Comparison of ENCODE assay signal across 15 cellular contexts in the genomic region with DNA sequence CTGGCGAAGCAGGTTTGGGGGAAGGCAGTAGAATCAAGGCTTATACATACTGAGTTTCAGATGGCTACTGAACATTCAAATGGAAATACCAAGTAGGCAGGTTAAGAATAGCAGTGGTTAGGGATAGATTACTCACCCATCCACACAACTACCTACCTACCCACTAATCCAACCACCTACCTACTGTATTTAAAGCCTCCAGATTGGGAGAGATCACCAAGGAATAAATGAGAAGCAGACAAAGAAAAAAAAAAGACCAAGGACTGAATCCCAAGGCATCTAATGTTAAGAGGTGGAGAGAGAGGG.
A peak's percentile ranks its signal among the peaks of the same experiment; 100 is the strongest.
DNase-seq lines count a peak whose midpoint lies in the region; ATAC-seq and TF ChIP-seq lines count a peak whose summit lies in the region.
"Had no signal": no experiment of that assay in that cellular context is flagged by ENCODE, and none has a peak within 500 bp of the region (broad histone marks: within the 10 kb centered on the region; RNA-seq: fewer than 3 reads in every experiment).

No MANE protein-coding gene starts in this region.

- in situ Hi-C loops in mammary epithelial cell (cut with MboI; ENCODE audit: low sequenced_read_pairs in 2 of 2) = no loop called here

- H3K9ac ChIP-seq in mammary epithelial cell (ENCODE audit: insufficient read depth, low read length) = no peak overlapping the region

- DNase-seq in mammary epithelial cell = peak; percentile 14
- DNase-seq in breast epithelium (ENCODE audit: low spot score in 2 of 2) = no peak
- no peak for DNase-seq in T-helper 17 cell
- peak; percentile 12 for DNase-seq in kidney tubule cell (ENCODE audit: low spot score)
- DNase-seq in type B pancreatic cell (ENCODE audit: extremely low spot score, unreplicated experiment) = no peak
- DNase-seq in immature natural killer cell = no peak
- DNase-seq in stimulated activated CD4-positive, alpha-beta T cell treated with anti-CD3 and anti-CD28 coated beads, Interleukin-4, amount 100 ng/mL, for 1 hour = no peak
- DNase-seq: activated CD4-positive, alpha-beta T cell treated with anti-CD3 and anti-CD28 coated beads, Interleukin-2, amount 10 ng/mL, durations not matched to agents 7 days and 5 days; activated effector memory CD4-positive, alpha-beta T cell treated with Interleukin-2 at 50 U/mL for 16 hours; NCI-H1417; occipital lobe; testis had no signal

- intact Hi-C loops in mammary epithelial cell (cut with micrococcal nuclease) (loop anchor here (5.0 kb wide), 1 partner anchor 75 kb away; the partner anchor contains the start of gene NUDT3), breast epithelium (cut with DNase I; ENCODE audit: low total_unique reads) (no loop called here)

- H3K4me3 ChIP-seq in mammary epithelial cell (replicated peaks in 1 of 3; ENCODE audit: insufficient read depth in 1 of 3, low read depth in 2 of 3, low read length in 3 of 3) (no peak overlapping the region), breast epithelium (no peak overlapping the region)
- H3K4me3 ChIP-seq: lung, testis had no signal

- dilution Hi-C loops in mammary epithelial cell (cut with HindIII; ENCODE audit: low sequenced_read_pairs) = loop anchor here (5.0 kb wide), 1 partner anchor 60 kb away; no protein-coding TSS in a partner anchor

- no peak for TF ChIP-seq POLR2A in breast epithelium (IDR thresholded peaks at IDR 0.05)

- H3K4me2 ChIP-seq in mammary epithelial cell (ENCODE audit: insufficient read depth, low read depth, low read length) = no peak overlapping the region

- H3K27me3 Mint-ChIP-seq in T-helper 17 cell (no peaks in the 10 kb centered on the region), type B pancreatic cell (no peaks in the 10 kb centered on the region), immature natural killer cell (ENCODE audit: low read depth in 3 of 3) (peaks cover 0 to 4% (median 3%) of the 10 kb centered on the region in 3 donors)
- H3K27me3 Mint-ChIP-seq: activated CD4-positive, alpha-beta T cell treated with anti-CD3 and anti-CD28 coated beads, Interleukin-2, amount 10 ng/mL, durations not matched to agents 7 days and 5 days had no signal

- peaks cover 32% of the 10 kb centered on the region for H3K79me2 ChIP-seq in mammary epithelial cell (ENCODE audit: insufficient read depth, low read length)

- no peak overlapping the region for H2AFZ ChIP-seq in mammary epithelial cell (ENCODE audit: low read depth, low read length)

- H3K27ac Mint-ChIP-seq in T-helper 17 cell = peak overlapping the region; percentile 42
- H3K27ac Mint-ChIP-seq in type B pancreatic cell = peak overlapping the region; percentile 56
- peak overlapping the region in 1 of 6 donors; percentile 8 for H3K27ac Mint-ChIP-seq in immature natural killer cell
- H3K27ac Mint-ChIP-seq: activated CD4-positive, alpha-beta T cell treated with anti-CD3 and anti-CD28 coated beads, Interleukin-2, amount 10 ng/mL, durations not matched to agents 7 days and 5 days; T-helper 1 cell treated with Interleukin-12 subunit alpha and Interleukin-12 subunit beta and Interleukin-4 antibody, amounts not matched to agents 30 μg/mL and 1 μg/mL, for 36 hours had no signal

- 100% methylated on average over 1 of the region's 1 CpG for WGBS in mammary epithelial cell (ENCODE audit: low coverage, missing lambda C conversion rate)

- no peak for TF ChIP-seq CTCF in mammary epithelial cell (conservative IDR thresholded peaks at IDR 0.05 in 1 of 2, IDR thresholded peaks at IDR 0.05 in 1 of 2; ENCODE audit: extremely low read depth in 1 of 2, insufficient read depth in 1 of 2, low read depth in 1 of 2, low read length in 2 of 2)
- no peak for TF ChIP-seq CTCF in breast epithelium (IDR thresholded peaks at IDR 0.05)
- no peak for TF ChIP-seq CTCF in type B pancreatic cell (conservative IDR thresholded peaks at IDR 0.05)

- ATAC-seq in T-helper 17 cell = no peak
- no peak for ATAC-seq in HG03135 (IDR thresholded peaks at IDR 0.05; ENCODE audit: unreplicated experiment)

- H3K36me3 Mint-ChIP-seq in T-helper 17 cell (ENCODE audit: low read depth) (no peaks in the 10 kb centered on the region), type B pancreatic cell (peaks cover 13% of the 10 kb centered on the region), immature natural killer cell (no peaks in the 10 kb centered on the region)

- H3K36me3 ChIP-seq in mammary epithelial cell (ENCODE audit: insufficient read depth, low read length) (no peaks in the 10 kb centered on the region), breast epithelium (no peaks in the 10 kb centered on the region)

- CTCF ChIA-PET in mammary epithelial cell (lab: Charles Lee; ENCODE audit: low non-redundant PET) = no interaction called here

- H3K27me3 ChIP-seq in mammary epithelial cell (ENCODE audit: insufficient read depth, low read length) (no peaks in the 10 kb centered on the region), breast epithelium (no peaks in the 10 kb centered on the region)
- H3K27me3 ChIP-seq: testis had no signal

- no peaks in the 10 kb centered on the region for H3K9me3 ChIP-seq in mammary epithelial cell (replicated peaks; ENCODE audit: insufficient read depth, low read length)
- no peaks in the 10 kb centered on the region for H3K9me3 ChIP-seq in breast epithelium
- H3K9me3 ChIP-seq in T-helper 17 cell (ENCODE audit: control insufficient read depth, low read length, poor library complexity, severe bottlenecking) = no peaks in the 10 kb centered on the region
- H3K9me3 ChIP-seq: testis had no signal

- BruUV-seq in mammary epithelial cell (replicated peaks; lab: Mats Ljungman, UMichigan) = no TSS peak

- H3K9me3 Mint-ChIP-seq in type B pancreatic cell (peaks cover 11% of the 10 kb centered on the region), immature natural killer cell (no peaks in the 10 kb centered on the region)
- H3K9me3 Mint-ChIP-seq: activated CD4-positive, alpha-beta T cell treated with anti-CD3 and anti-CD28 coated beads, Interleukin-2, amount 10 ng/mL, durations not matched to agents 7 days and 5 days; T-helper 1 cell treated with Interleukin-12 subunit alpha and Interleukin-12 subunit beta and Interleukin-4 antibody, amounts not matched to agents 30 μg/mL and 1 μg/mL, for 36 hours had no signal

- H4K20me1 ChIP-seq in mammary epithelial cell (ENCODE audit: insufficient read depth, low read length) = no peaks in the 10 kb centered on the region

- peaks cover 29% of the 10 kb centered on the region for H3K4me1 Mint-ChIP-seq in T-helper 17 cell
- peaks cover 53% of the 10 kb centered on the region for H3K4me1 Mint-ChIP-seq in type B pancreatic cell (ENCODE audit: unreplicated experiment)
- peaks cover 25 to 50% of the 10 kb centered on the region in 2 donors for H3K4me1 Mint-ChIP-seq in immature natural killer cell

- no peaks in the 10 kb centered on the region for H3K4me1 ChIP-seq in mammary epithelial cell (ENCODE audit: insufficient read depth, low read length)
- H3K4me1 ChIP-seq in breast epithelium = no peaks in the 10 kb centered on the region

- H3K27ac ChIP-seq in mammary epithelial cell (ENCODE audit: insufficient read depth, low read depth, low read length) (no peak overlapping the region), breast epithelium (no peak overlapping the region)

- no peak overlapping the region for H3K4me3 Mint-ChIP-seq in T-helper 17 cell
- no peak overlapping the region for H3K4me3 Mint-ChIP-seq in type B pancreatic cell
- H3K4me3 Mint-ChIP-seq in immature natural killer cell = no peak overlapping the region
- H3K4me3 Mint-ChIP-seq: activated CD4-positive, alpha-beta T cell treated with anti-CD3 and anti-CD28 coated beads, Interleukin-2, amount 10 ng/mL, durations not matched to agents 7 days and 5 days; T-helper 1 cell treated with Interleukin-12 subunit alpha and Interleukin-12 subunit beta and Interleukin-4 antibody, amounts not matched to agents 30 μg/mL and 1 μg/mL, for 36 hours had no signal

Comparison
In these comparisons a context has a peak if more than half of its experiments do, and no peak if none do; other contexts are left out.
1. DNase-seq: peak in mammary epithelial cell (single experiment) and kidney tubule cell (single experiment); none in breast epithelium (0 of 2), T-helper 17 cell (0 of 3), type B pancreatic cell (single experiment), immature natural killer cell (0 of 3) and stimulated activated CD4-positive, alpha-beta T cell treated with anti-CD3 and anti-CD28 coated beads, Interleukin-4, amount 100 ng/mL, for 1 hour (single experiment).